Comparison of ENCODE assay signal across 15 cellular contexts in genomic region chr15:88300018-88300549, GRCh38. TPM values are rescaled to one million over a fixed set of nuclear protein-coding genes. Genes with fewer than 3 reads are reported as not detected.
DNase-seq lines count a peak whose midpoint lies in the region; ATAC-seq, FAIRE-seq and TF ChIP-seq lines count a peak whose summit lies in the region.
"Had no signal": no experiment of that assay in that cellular context is flagged by ENCODE, and none has a peak within 500 bp of the region (broad histone marks: within the 10 kb centered on the region; RNA-seq: fewer than 3 reads in every experiment).

No MANE protein-coding gene starts in this region.

- H2BK12ac ChIP-seq in H1 (ENCODE audit: low read depth, low read length) = peak overlapping the region; percentile 83

- no peak overlapping the region for H2BK120ac ChIP-seq in H1 (replicated peaks; ENCODE audit: low read depth, low read length)

- no peak for TF ChIP-seq POLR2A in H1 (IDR thresholded peaks at IDR 0.05; ENCODE audit: control extremely low read depth in 1 of 2, low read depth in 2 of 2, low read length in 2 of 2)

- TF ChIP-seq CTCF in GM23338 (conservative IDR thresholded peaks at IDR 0.05; ENCODE audit: low read depth in 2 of 2) = no peak
- TF ChIP-seq CTCF in H1 (IDR thresholded peaks at IDR 0.05; ENCODE audit: control extremely low read depth in 1 of 3, insufficient read depth in 1 of 3, low read depth in 1 of 3, low read length in 3 of 3) = no peak
- TF ChIP-seq CTCF in mucosa of descending colon (IDR thresholded peaks at IDR 0.05) = no peak
- no peak for TF ChIP-seq CTCF in PC-9 (conservative IDR thresholded peaks at IDR 0.05)

- no peak overlapping the region for H2AK5ac ChIP-seq in H1 (ENCODE audit: low read depth, low read length)

- peak overlapping the region; percentile 45 for H4K5ac ChIP-seq in H1 (ENCODE audit: insufficient read length, low read depth, low read length)

- intact Hi-C loops in mucosa of descending colon (cut with DNase I, micrococcal nuclease) = no loop called here
- intact Hi-C loops in PC-9 (cut with micrococcal nuclease; ENCODE audit: unreplicated experiment) = no loop called here

- H3K9me3 ChIP-seq in H1 (ENCODE audit: insufficient read depth in 2 of 2, low read depth in 1 of 2, low read length in 1 of 2) (no peaks in the 10 kb centered on the region), mucosa of descending colon (no peaks in the 10 kb centered on the region), PC-9 (ENCODE audit: insufficient read depth, low read depth) (no peaks in the 10 kb centered on the region)
- H3K9me3 ChIP-seq: A549, BE2C had no signal

- no peaks in the 10 kb centered on the region for H3K36me3 ChIP-seq in GM23338 (ENCODE audit: insufficient read depth)
- H3K36me3 ChIP-seq in H1 (ENCODE audit: control insufficient read depth in 2 of 4, insufficient read depth in 4 of 4, low read length in 3 of 4) = no peaks in the 10 kb centered on the region
- H3K36me3 ChIP-seq in mucosa of descending colon (ENCODE audit: low read depth) = no peaks in the 10 kb centered on the region
- no peaks in the 10 kb centered on the region for H3K36me3 ChIP-seq in PC-9 (ENCODE audit: low read depth)
- H3K36me3 ChIP-seq: BE2C had no signal

- H3K14ac ChIP-seq in H1 (ENCODE audit: insufficient read length) = no peak overlapping the region

- no peak overlapping the region for H3K56ac ChIP-seq in H1 (replicated peaks; ENCODE audit: insufficient read length, low read depth, low read length)

- TF ChIP-seq RAD21 in H1 (IDR thresholded peaks at IDR 0.05 in 1 of 2, conservative IDR thresholded peaks at IDR 0.05 in 1 of 2; ENCODE audit: low read depth in 2 of 2, low read length in 2 of 2) = no peak

- no peak overlapping the region for H3K4ac ChIP-seq in H1 (replicated peaks; ENCODE audit: insufficient read length, low read depth, low read length)

- no peaks in the 10 kb centered on the region for H3K36me3 Mint-ChIP-seq in GM23338 (ENCODE audit: low read depth)
- H3K36me3 Mint-ChIP-seq: CD4-positive, alpha-beta memory T cell; IgD-negative memory B cell had no signal

- H3K27me3 ChIP-seq in GM23338 (ENCODE audit: insufficient read depth) = no peaks in the 10 kb centered on the region
- no peaks in the 10 kb centered on the region for H3K27me3 ChIP-seq in H1 (replicated peaks in 1 of 4; ENCODE audit: control insufficient read depth in 3 of 4, extremely low read depth in 1 of 4, insufficient read depth in 3 of 4, low read length in 3 of 4)
- peaks cover 32% of the 10 kb centered on the region for H3K27me3 ChIP-seq in PC-9 (ENCODE audit: insufficient read depth, low read depth)

- H3K4me3 ChIP-seq in GM23338 (no peak overlapping the region), H1 (ENCODE audit: extremely low read depth in 1 of 4, insufficient read depth in 2 of 4, low read depth in 3 of 4, low read length in 4 of 4) (no peak overlapping the region), mucosa of descending colon (no peak overlapping the region), PC-9 (no peak overlapping the region)
- H3K4me3 ChIP-seq: A549 had no signal

- 86% methylated on average over 9 of the region's 9 CpGs; no CpG with 5 or more reads in 1 of the 2 experiments for WGBS in H1 (ENCODE audit: extremely low coverage in 1 of 2, insufficient coverage in 1 of 2, insufficient read length in 1 of 2, insufficient replicate concordance in 2 of 2, low coverage in 1 of 2, low lambda C conversion rate in 2 of 2, missing lambda C conversion rate in 1 of 2), 2 experiments

- no peak overlapping the region for H3K9ac ChIP-seq in H1 (replicated peaks in 1 of 4; ENCODE audit: extremely low read depth in 1 of 4, low read depth in 3 of 4, low read length in 3 of 4)

- H3K4me1 Mint-ChIP-seq in GM23338 = peaks cover 18% of the 10 kb centered on the region
- H3K4me1 Mint-ChIP-seq: CD4-positive, alpha-beta memory T cell; IgD-negative memory B cell had no signal

- no peak overlapping the region; the same call in 1 of the 2 replicates for H4K8ac ChIP-seq in H1 (ENCODE audit: extremely low read depth, insufficient read depth, low read length)

- no peaks in the 10 kb centered on the region for H3K9me3 Mint-ChIP-seq in GM23338
- H3K9me3 Mint-ChIP-seq: CD4-positive, alpha-beta memory T cell had no signal

- no peak overlapping the region for H2BK5ac ChIP-seq in H1 (ENCODE audit: low read depth, low read length)

- H3K4me1 ChIP-seq in GM23338 (ENCODE audit: insufficient read depth) (peaks cover 5% of the 10 kb centered on the region; the same call in 1 of the 2 replicates), H1 (replicated peaks in 1 of 4; ENCODE audit: control insufficient read depth in 3 of 4, insufficient read depth in 4 of 4, low read length in 3 of 4) (peaks cover 6 to 18% (median 9%) of the 10 kb centered on the region in 4 experiments), mucosa of descending colon (ENCODE audit: low read depth) (no peaks in the 10 kb centered on the region), PC-9 (replicated peaks; ENCODE audit: insufficient read depth) (no peaks in the 10 kb centered on the region)
- H3K4me1 ChIP-seq: BE2C had no signal

- H3K4me2 ChIP-seq in GM23338 = no peak overlapping the region
- H3K4me2 ChIP-seq in H1 (ENCODE audit: insufficient read depth in 1 of 2, low read depth in 2 of 2, low read length in 2 of 2) = no peak overlapping the region; a peak in 1 of 4 replicates
- no peak overlapping the region for H3K4me2 ChIP-seq in PC-9
- H3K4me2 ChIP-seq: A549 had no signal

- no peaks in the 10 kb centered on the region for H3K79me1 ChIP-seq in H1 (ENCODE audit: low read depth, low read length)

- H2BK20ac ChIP-seq in H1 (ENCODE audit: low read length) = no peak overlapping the region

- H3K18ac ChIP-seq in H1 (ENCODE audit: extremely low read depth, low read length) = no peak overlapping the region

- DNase-seq in GM23338 (ENCODE audit: low spot score) = no peak
- peak; percentile 20 for DNase-seq in RPMI8226
- no peak for DNase-seq in H1 (ENCODE audit: low read depth in 1 of 2, low spot score in 2 of 2)
- DNase-seq in urothelium cell line (ENCODE audit: low spot score) = no peak
- no peak for DNase-seq in mucosa of descending colon
- no peak for DNase-seq in PC-9
- DNase-seq: BE2C; CD4-positive, alpha-beta memory T cell; DND-41; GF-D8 had no signal

- peak overlapping the region; percentile 49 for H4K91ac ChIP-seq in H1 (replicated peaks; ENCODE audit: insufficient read length, low read length)

- H4K20me1 ChIP-seq in GM23338 (replicated peaks; ENCODE audit: insufficient read depth) (no peaks in the 10 kb centered on the region), H1 (replicated peaks in 1 of 2; ENCODE audit: control insufficient read depth in 1 of 2, insufficient read depth in 2 of 2, low read length in 2 of 2) (no peaks in the 10 kb centered on the region), PC-9 (ENCODE audit: insufficient read depth) (no peaks in the 10 kb centered on the region)

- no peaks in the 10 kb centered on the region for H3K9me2 ChIP-seq in GM23338 (ENCODE audit: insufficient read depth)
- no peaks in the 10 kb centered on the region for H3K9me2 ChIP-seq in PC-9 (ENCODE audit: insufficient read depth)

- H3K4me3 Mint-ChIP-seq in GM23338 = no peak overlapping the region
- H3K4me3 Mint-ChIP-seq: CD4-positive, alpha-beta memory T cell; IgD-negative memory B cell had no signal

- H2BK15ac ChIP-seq in H1 (ENCODE audit: low read length) = no peak overlapping the region

- ATAC-seq in GM23338 (peak; percentile 35), mucosa of descending colon (no peak)
- ATAC-seq: A549, HCT116 had no signal

- H3K79me2 ChIP-seq in GM23338 (replicated peaks; ENCODE audit: insufficient read depth) (no peaks in the 10 kb centered on the region), H1 (ENCODE audit: control insufficient read depth in 1 of 2, insufficient read depth in 2 of 2, low read length in 2 of 2) (no peaks in the 10 kb centered on the region), PC-9 (ENCODE audit: low read depth) (no peaks in the 10 kb centered on the region)

- CTCF ChIA-PET in H1 (lab: Charles Lee; ENCODE audit: partially characterized antibody) (interaction anchor here (0.9 to 4.4 kb wide), 15 partner anchors 9 to 150 kb away, joined by 3 to 43 read pairs (median 5); partner anchors contain the start of gene NTRK3), PC-9 (lab: Charles Lee) (no interaction called here)

- POLR2A ChIA-PET in H1 (lab: Charles Lee; ENCODE audit: partially characterized antibody) (no interaction called here), PC-9 (lab: Charles Lee; ENCODE audit: unreplicated experiment) (no interaction called here)

- TF ChIP-seq EP300 in H1 (IDR thresholded peaks at IDR 0.05; ENCODE audit: borderline replicate concordance in 1 of 2, low read depth in 2 of 2, low read length in 2 of 2) = no peak

- peak overlapping the region; percentile 52; the same call in 1 of the 2 replicates for H2AFZ ChIP-seq in GM23338
- no peak overlapping the region for H2AFZ ChIP-seq in H1 (ENCODE audit: low read length)
- no peak overlapping the region for H2AFZ ChIP-seq in PC-9

- no peaks in the 10 kb centered on the region for H3F3A ChIP-seq in GM23338 (replicated peaks; ENCODE audit: low read depth)
- H3F3A ChIP-seq in PC-9 (ENCODE audit: insufficient read depth, low read depth) = no peaks in the 10 kb centered on the region

- H3K23ac ChIP-seq in H1 (ENCODE audit: insufficient read length) = no peak overlapping the region

- H3K27ac ChIP-seq in GM23338 (ENCODE audit: low read depth) (no peak overlapping the region), H1 (ENCODE audit: low read depth, low read length) (no peak overlapping the region), PC-9 (no peak overlapping the region)
- H3K27ac ChIP-seq: A549, C4-2B had no signal

- H3K27ac Mint-ChIP-seq in GM23338 = no peak overlapping the region
- H3K27ac Mint-ChIP-seq: CD4-positive, alpha-beta memory T cell; IgD-negative memory B cell had no signal

- BruUV-seq in PC-9 (replicated peaks; lab: Mats Ljungman, UMichigan) = no TSS peak

- FAIRE-seq in H1 (lab: Jason Lieb, UNC) (no peak), urothelium cell line (lab: Jason Lieb, UNC) (peak; percentile 50)
- FAIRE-seq: A549, GM19239 had no signal

- no peaks in the 10 kb centered on the region for H3K27me3 Mint-ChIP-seq in GM23338 (ENCODE audit: insufficient read depth, low read depth, poor library complexity)

- H3K23me2 ChIP-seq in H1 (ENCODE audit: low read depth, low read length) = no peaks in the 10 kb centered on the region

RNA-seq across cellular contexts. Expression of gene NTRK3, which starts 43.5 kb away (rescaled TPM):
- 3.1 and 5.4 TPM in 2 replicates for total RNA-seq in GM23338 (2014; rRNA removed; shearing (Covaris generic))
- polyA plus RNA-seq in GM23338 (2016; fragmentation: Nextera tagmentation; extraction: Ambion mirVana) (4.0 and 5.3 TPM in 2 replicates), H1 (2011; rRNA removed) (6.8 and 7.4 TPM in 2 replicates)
- total RNA-seq in H1 (2021; fragmentation: NEBNext Ultra II Directional; extraction: Animal tissue kit (Norgen Biotek cat#: 25700)) = 4.5 and 4.6 TPM in 2 replicates
- polyA plus RNA-seq in H1 (2011; cell fraction: cytosol; rRNA removed) = 6.6 TPM
- 15.9 TPM for polyA plus RNA-seq in H1 (2011; cell fraction: nucleus; rRNA removed)
- 2.3 to 4.3 TPM (median 3.8 TPM) in 4 replicates for polyA plus RNA-seq in H1 (2012, experiment 1 of 2)
- polyA plus RNA-seq in H1 (2012, experiment 2 of 2) = 2.0 TPM
- 3.3 TPM for polyA plus RNA-seq in H1 (2013, experiment 1 of 2)
- 3.0 TPM for polyA plus RNA-seq in H1 (2013, experiment 2 of 2)
- polyA minus RNA-seq in H1 (2011; rRNA and poly(A)+ RNA removed) = 13.5 and 15.7 TPM in 2 replicates
- polyA minus RNA-seq in H1 (2011; cell fraction: cytosol; rRNA and poly(A)+ RNA removed) = 13.7 TPM
- 10.5 TPM for polyA minus RNA-seq in H1 (2011; cell fraction: nucleus; rRNA and poly(A)+ RNA removed)
- total RNA-seq in mucosa of descending colon (1 to 10 TPM in 2 of 3 donors, under 1 TPM in 1; 0.78 to 2.8 (median 2.1) TPM), PC-9 (2021) (not detected in 2 replicates)
- polyA plus RNA-seq: CD4-positive, alpha-beta memory T cell; IgD-negative memory B cell had no signal
